In the genomic region with DNA sequence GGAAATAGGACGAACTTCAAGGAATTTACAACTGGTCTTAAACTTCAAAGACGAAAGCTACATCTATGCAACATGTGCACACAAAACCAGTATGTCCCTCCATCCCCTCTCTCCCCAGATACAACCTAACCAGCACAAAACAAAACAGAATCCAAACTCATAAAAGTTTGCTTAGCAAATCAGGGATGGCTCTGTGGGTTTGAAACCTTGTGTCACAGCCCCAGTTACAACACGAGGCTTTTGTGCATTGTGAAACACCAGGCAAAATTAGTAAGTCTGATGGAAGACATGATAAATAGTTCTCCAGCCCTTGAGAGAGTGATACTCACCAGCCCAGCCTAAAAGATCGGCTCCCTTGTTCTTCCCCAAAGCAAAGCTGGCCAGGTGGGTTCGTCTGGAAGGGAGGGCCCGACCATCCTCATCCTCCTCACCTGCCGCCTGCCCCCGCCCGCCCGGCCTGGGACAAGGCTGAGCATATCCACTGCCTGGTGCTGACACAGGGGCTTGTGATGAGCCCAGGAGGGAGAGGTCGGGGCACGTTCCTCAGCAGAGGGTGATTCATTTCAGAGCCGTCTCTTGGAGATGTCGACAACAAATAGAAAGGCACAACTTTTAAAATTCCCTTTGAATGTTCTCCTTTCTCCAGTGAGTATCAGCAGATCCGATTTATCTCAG, we compare ENCODE assay signal across 15 cellular contexts.
DNase-seq lines count a peak whose midpoint lies in the region; ATAC-seq and TF ChIP-seq lines count a peak whose summit lies in the region.
"Had no signal": no experiment of that assay in that cellular context is flagged by ENCODE, and none has a peak within 500 bp of the region (broad histone marks: within the 10 kb centered on the region; RNA-seq: fewer than 3 reads in every experiment).

No MANE protein-coding gene starts in this region.

- no peak for TF ChIP-seq CTCF in cardiac fibroblast (IDR thresholded peaks at IDR 0.05; ENCODE audit: low read depth, low read length)

- ATAC-seq in activated T-cell treated with anti-CD3 and anti-CD28 coated beads, Interleukin-2, amount 50 U/mL, for 72 hours (replicated peaks in 1 of 2), result no peak
- ATAC-seq in GM21529 (IDR thresholded peaks at IDR 0.05; ENCODE audit: unreplicated experiment), result no peak

- no peaks in the 10 kb centered on the region for H3K4me1 Mint-ChIP-seq in activated T-cell treated with anti-CD3 and anti-CD28 coated beads, Interleukin-2, amount 50 U/mL, for 72 hours (ENCODE audit: low read depth)

- H3K36me3 ChIP-seq in muscle layer of colon (ENCODE audit: insufficient read depth, low read length), result no peaks in the 10 kb centered on the region
- H3K36me3 ChIP-seq: spleen had no signal

- H3K27me3 Mint-ChIP-seq in activated T-cell treated with anti-CD3 and anti-CD28 coated beads, Interleukin-2, amount 50 U/mL, for 72 hours (ENCODE audit: low read depth), result peaks cover 24% of the 10 kb centered on the region

- H3K27ac Mint-ChIP-seq in activated T-cell treated with anti-CD3 and anti-CD28 coated beads, Interleukin-2, amount 50 U/mL, for 72 hours, result no peak overlapping the region
- H3K27ac Mint-ChIP-seq: activated naive CD4-positive, alpha-beta T cell treated with anti-CD3 and anti-CD28 coated beads for 36 hours; dendritic cell treated with granulocyte-macrophage colony-stimulating factor and Interleukin-4, amounts not matched to agents 40 ng/mL and 50 ng/mL, for 4 days had no signal

- peaks cover 0 to 3% of the 10 kb centered on the region in 2 donors for H3K9me3 Mint-ChIP-seq in activated T-cell treated with anti-CD3 and anti-CD28 coated beads, Interleukin-2, amount 50 U/mL, for 72 hours
- H3K9me3 Mint-ChIP-seq: activated naive CD4-positive, alpha-beta T cell treated with anti-CD3 and anti-CD28 coated beads for 36 hours; dendritic cell treated with granulocyte-macrophage colony-stimulating factor and Interleukin-4, amounts not matched to agents 40 ng/mL and 50 ng/mL, for 4 days had no signal

- H3K9ac ChIP-seq in muscle layer of colon (ENCODE audit: low read length), result peak overlapping the region; percentile 7

- DNase-seq in AG08396 (ENCODE audit: low spot score) (peak; percentile 43), MV-4-11 (lab: John Stamatoyannopoulos, UW) (peak; percentile 78), cardiac fibroblast (ENCODE audit: low read depth in 2 of 2) (peak; percentile 1 to 32), NCI-H69 (lab: John Stamatoyannopoulos, UW) (no peak)
- DNase-seq in activated T-cell treated with anti-CD3 and anti-CD28 coated beads, Interleukin-2, amount 50 U/mL, for 72 hours, result no peak
- no peak for DNase-seq in stimulated activated CD4-positive, alpha-beta T cell treated with anti-CD3 and anti-CD28 coated beads, Interleukin-1b, Interleukin-23, amount 100 ng/mL, for 48 hours
- DNase-seq: activated CD4-positive, alpha-beta T cell treated with anti-CD3 and anti-CD28 coated beads for 4 hours; activated naive CD4-positive, alpha-beta T cell treated with anti-CD3 and anti-CD28 coated beads for 36 hours; AML-193; GOT3; spleen; stimulated activated CD8-positive, alpha-beta memory T cell treated with anti-CD3 and anti-CD28 coated beads, Interleukin-4, amount 100 ng/mL, for 48 hours had no signal

- no peak overlapping the region for H3K4me3 Mint-ChIP-seq in activated T-cell treated with anti-CD3 and anti-CD28 coated beads, Interleukin-2, amount 50 U/mL, for 72 hours
- H3K4me3 Mint-ChIP-seq: activated naive CD4-positive, alpha-beta T cell treated with anti-CD3 and anti-CD28 coated beads for 36 hours; dendritic cell treated with granulocyte-macrophage colony-stimulating factor and Interleukin-4, amounts not matched to agents 40 ng/mL and 50 ng/mL, for 4 days had no signal

- no peaks in the 10 kb centered on the region for H3K9me3 ChIP-seq in muscle layer of colon (ENCODE audit: low read length)
- H3K9me3 ChIP-seq: spleen had no signal

- no peaks in the 10 kb centered on the region for H3K36me3 Mint-ChIP-seq in activated T-cell treated with anti-CD3 and anti-CD28 coated beads, Interleukin-2, amount 50 U/mL, for 72 hours (ENCODE audit: insufficient read depth in 2 of 2)

- H3K4me1 ChIP-seq in muscle layer of colon (ENCODE audit: insufficient read depth, low read length), result peaks cover 37% of the 10 kb centered on the region
- H3K4me1 ChIP-seq: spleen had no signal

- H3K27ac ChIP-seq in muscle layer of colon (ENCODE audit: low read depth, low read length), result peak overlapping the region; percentile 70
- H3K27ac ChIP-seq: spleen had no signal

- H3K27me3 ChIP-seq in muscle layer of colon (ENCODE audit: control insufficient read depth in 1 of 2, insufficient read depth in 2 of 2, low read length in 2 of 2), result no peaks in the 10 kb centered on the region

- H3K4me3 ChIP-seq in cardiac fibroblast (replicated peaks in 1 of 2; ENCODE audit: low read depth in 2 of 2, low read length in 2 of 2) (no peak overlapping the region), muscle layer of colon (ENCODE audit: low read depth in 1 of 2, low read length in 2 of 2) (peak overlapping the region in 1 of 2 donors; percentile 16)
- H3K4me3 ChIP-seq: spleen had no signal

Comparison
In these comparisons a context has a peak if more than half of its experiments do, and no peak if none do; other contexts are left out.
1. DNase-seq: peak in AG08396 (single experiment), MV-4-11 (single experiment) and cardiac fibroblast (2 of 2); none in NCI-H69 (single experiment), activated T-cell treated with anti-CD3 and anti-CD28 coated beads, Interleukin-2, amount 50 U/mL, for 72 hours (0 of 2) and stimulated activated CD4-positive, alpha-beta T cell treated with anti-CD3 and anti-CD28 coated beads, Interleukin-1b, Interleukin-23, amount 100 ng/mL, for 48 hours (single experiment).